ENCODE assay signal across 2 cellular contexts in the genomic region with DNA sequence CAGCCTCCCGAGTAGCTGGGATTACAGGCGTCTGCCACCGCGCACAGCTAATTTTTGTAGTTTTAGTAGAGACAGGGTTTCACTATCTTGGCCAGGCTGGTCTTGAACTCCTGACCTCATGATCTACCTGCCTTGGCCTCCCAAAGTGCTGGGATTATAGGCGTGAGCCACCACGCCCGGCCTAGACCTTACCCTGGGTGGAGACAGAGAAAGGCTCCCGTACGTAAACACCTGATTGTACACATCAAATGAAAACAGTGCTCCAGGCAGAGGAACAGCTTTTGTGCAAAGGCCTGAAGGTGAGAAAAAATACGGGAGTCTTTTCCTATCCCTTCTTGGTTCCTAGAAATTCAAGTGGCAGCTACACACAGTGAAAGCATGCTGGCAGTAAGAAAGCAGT. TPM values are rescaled to one million over a fixed set of nuclear protein-coding genes. Genes with fewer than 3 reads are reported as not detected.
"Had no signal": no experiment of that assay in that cellular context is flagged by ENCODE, and none has a peak within 500 bp of the region (broad histone marks: within the 10 kb centered on the region; RNA-seq: fewer than 3 reads in every experiment).

No MANE protein-coding gene starts in this region.

RNA-seq across cellular contexts. Expression of gene TESC, which starts 4.0 kb away (rescaled TPM):
- total RNA-seq: myocyte, osteocyte had no signal
